18 cellular contexts compared by ENCODE assay signal in the genomic region with DNA sequence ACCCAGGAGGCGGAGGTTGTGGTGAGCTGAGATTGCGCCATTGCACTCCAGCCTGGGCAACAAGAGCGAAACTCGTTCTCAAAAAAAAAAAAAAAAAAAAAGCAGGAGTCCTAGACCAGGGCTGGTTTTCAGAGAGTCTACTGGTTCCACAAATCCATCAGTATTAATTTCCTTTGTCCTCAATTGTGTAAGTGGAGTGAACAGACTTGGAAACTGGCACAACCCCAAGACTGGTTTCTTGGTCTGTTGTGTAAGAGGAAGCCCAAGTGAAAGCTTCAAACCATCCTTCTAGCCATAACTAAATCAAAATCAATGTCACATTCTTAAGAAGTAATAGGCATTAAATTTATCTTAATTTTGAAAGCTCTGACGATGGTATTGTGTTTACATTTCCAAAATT.
"Had no signal": no experiment of that assay in that cellular context is flagged by ENCODE, and none has a peak within 500 bp of the region (broad histone marks: within the 10 kb centered on the region; RNA-seq: fewer than 3 reads in every experiment).

No MANE protein-coding gene starts in this region.

- H3K4me3 Mint-ChIP-seq: activated T-cell treated with anti-CD3 and anti-CD28 coated beads, Interleukin-2, amount 50 U/mL, for 72 hours; naive thymus-derived CD8-positive, alpha-beta T cell; stimulated activated naive CD8-positive, alpha-beta T cell treated with anti-CD3 and anti-CD28 coated beads, Interleukin-15, amount 100 ng/mL, for 72 hours; T-helper 17 cell had no signal

- H3K27me3 Mint-ChIP-seq: stimulated activated naive CD8-positive, alpha-beta T cell treated with anti-CD3 and anti-CD28 coated beads, Interleukin-15, amount 100 ng/mL, for 72 hours had no signal

- H3K4me3 ChIP-seq: cardiac muscle cell, ovary, psoas muscle had no signal

- H3K36me3 ChIP-seq: cardiac muscle cell, ovary, WERI-Rb-1 had no signal

- H3K36me3 Mint-ChIP-seq: activated naive CD4-positive, alpha-beta T cell treated with anti-CD3 and anti-CD28 coated beads, Interleukin-2, amount 50 U/mL, for 72 hours; naive thymus-derived CD8-positive, alpha-beta T cell had no signal

- H3K4me1 Mint-ChIP-seq: naive thymus-derived CD8-positive, alpha-beta T cell; stimulated activated naive CD8-positive, alpha-beta T cell treated with anti-CD3 and anti-CD28 coated beads, Interleukin-15, amount 100 ng/mL, for 72 hours had no signal

- H3K27ac Mint-ChIP-seq: activated naive CD4-positive, alpha-beta T cell treated with anti-CD3 and anti-CD28 coated beads, Interleukin-2, amount 50 U/mL, for 72 hours; activated T-cell treated with anti-CD3 and anti-CD28 coated beads, Interleukin-2, amount 50 U/mL, for 72 hours; naive thymus-derived CD8-positive, alpha-beta T cell; stimulated activated naive CD8-positive, alpha-beta T cell treated with anti-CD3 and anti-CD28 coated beads, Interleukin-15, amount 100 ng/mL, for 72 hours; T-helper 17 cell had no signal

- DNase-seq: activated CD4-positive, alpha-beta T cell treated with anti-CD3 and anti-CD28 coated beads for 1 hour; activated gamma-delta T cell treated with Interleukin-2 at 50 U/mL for 16 hours; activated T-cell treated with anti-CD3 and anti-CD28 coated beads, Interleukin-2, amount 50 U/mL, for 72 hours; amniotic stem cell; mesendoderm; naive thymus-derived CD8-positive, alpha-beta T cell; ovary; psoas muscle; right cardiac atrium; small intestine; stimulated activated CD4-positive, alpha-beta T cell treated with anti-CD3 and anti-CD28 coated beads, Interleukin-4, amount 100 ng/mL, for 1 hour; stimulated activated naive CD8-positive, alpha-beta T cell treated with anti-CD3 and anti-CD28 coated beads, Interleukin-15, amount 100 ng/mL, for 72 hours; T-helper 17 cell; trophoblast cell; WERI-Rb-1 had no signal

- H3K27ac ChIP-seq: cardiac muscle cell, epithelial cell of prostate, ovary, psoas muscle, WERI-Rb-1 had no signal

- H3K9me3 Mint-ChIP-seq: activated naive CD4-positive, alpha-beta T cell treated with anti-CD3 and anti-CD28 coated beads, Interleukin-2, amount 50 U/mL, for 72 hours; activated T-cell treated with anti-CD3 and anti-CD28 coated beads, Interleukin-2, amount 50 U/mL, for 72 hours; naive thymus-derived CD8-positive, alpha-beta T cell; stimulated activated naive CD8-positive, alpha-beta T cell treated with anti-CD3 and anti-CD28 coated beads, Interleukin-15, amount 100 ng/mL, for 72 hours had no signal

- H3K9me3 ChIP-seq: ovary, psoas muscle had no signal

- H3K27me3 ChIP-seq: cardiac muscle cell, ovary had no signal

- H3K4me1 ChIP-seq: psoas muscle had no signal
